18 cellular contexts compared by ENCODE assay signal in the genomic region with DNA sequence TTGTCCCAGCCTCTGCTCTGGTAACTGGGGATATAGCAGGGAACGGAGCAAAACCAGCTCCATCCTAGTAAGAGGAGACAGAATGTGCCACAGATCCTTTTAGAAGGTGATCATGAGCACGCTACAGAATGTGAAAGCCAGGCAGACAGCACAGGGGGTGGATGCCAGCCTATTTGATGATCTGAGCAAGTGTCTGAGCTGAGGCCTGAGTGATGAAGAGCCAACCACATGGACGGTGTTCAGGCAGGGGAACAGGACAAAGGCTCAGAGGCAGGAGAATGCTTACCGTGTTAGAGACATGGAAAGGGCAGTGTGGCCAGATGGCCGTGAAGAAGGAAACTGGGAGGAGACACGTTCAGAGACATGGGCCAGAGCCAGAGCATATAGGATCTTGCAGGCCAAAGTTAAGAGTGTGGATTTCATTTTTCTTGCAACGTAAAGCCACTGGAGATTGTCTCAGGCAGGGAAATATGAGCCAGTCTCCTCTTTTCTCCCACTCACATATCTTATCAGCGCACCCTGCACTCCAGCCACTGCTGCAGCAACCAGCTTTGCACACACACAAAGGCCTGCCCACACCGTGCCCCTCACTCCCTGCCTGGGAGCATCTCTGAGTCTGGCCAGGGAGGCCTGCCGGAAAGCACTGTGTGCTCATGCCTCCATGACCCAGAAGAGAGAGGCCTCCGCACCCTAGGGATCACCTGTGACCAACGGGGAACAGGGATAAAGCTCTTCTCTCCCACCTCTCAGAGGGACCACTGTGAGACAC. TPM values are rescaled to one million over a fixed set of nuclear protein-coding genes. Genes with fewer than 3 reads are reported as not detected.
DNase-seq lines count a peak whose midpoint lies in the region; ATAC-seq and TF ChIP-seq lines count a peak whose summit lies in the region.
"Had no signal": no experiment of that assay in that cellular context is flagged by ENCODE, and none has a peak within 500 bp of the region (broad histone marks: within the 10 kb centered on the region; RNA-seq: fewer than 3 reads in every experiment).

No MANE protein-coding gene starts in this region.

- intact Hi-C loops in CD14-positive monocyte (cut with micrococcal nuclease), result no loop called here

- DNase-seq in CD14-positive monocyte (ENCODE audit: low spot score), result no peak
- DNase-seq in G401 (ENCODE audit: low spot score), result peak; percentile 75
- DNase-seq in activated naive CD8-positive, alpha-beta T cell treated with anti-CD3 and anti-CD28 coated beads, Interleukin-2, amount 50 U/mL, for 24 hours, result no peak
- no peak for DNase-seq in immature natural killer cell
- DNase-seq in dedifferentiated amniotic fluid mesenchymal stem cell (ENCODE audit: extremely low spot score), result no peak
- DNase-seq in DMS79 (lab: John Stamatoyannopoulos, UW), result no peak
- DNase-seq: activated CD4-positive, CD25-positive, alpha-beta regulatory T cell; activated T-cell treated with anti-CD3 and anti-CD28 coated beads for 4 hours; esophagus squamous epithelium; glutamatergic neuron; KG1; NCI-H1092 treated with DMSO at 0.1 percent for 48 hours; NCI-H2171 treated with DMSO at 0.1 percent for 48 hours; psoas muscle; RPMI8226 had no signal

- H3K27me3 Mint-ChIP-seq in CD14-positive monocyte (ENCODE audit: low read depth in 3 of 3), result peaks cover 0 to 2% (median 2%) of the 10 kb centered on the region in 3 donors
- H3K27me3 Mint-ChIP-seq in activated naive CD8-positive, alpha-beta T cell treated with anti-CD3 and anti-CD28 coated beads, Interleukin-2, amount 50 U/mL, for 24 hours, result no peaks in the 10 kb centered on the region
- peaks cover under 1 to 3% (median 2%) of the 10 kb centered on the region in 3 donors for H3K27me3 Mint-ChIP-seq in immature natural killer cell (ENCODE audit: low read depth in 3 of 3)

- peaks cover 56 to 68% of the 10 kb centered on the region in 2 donors for H3K36me3 Mint-ChIP-seq in CD14-positive monocyte
- H3K36me3 Mint-ChIP-seq in activated naive CD8-positive, alpha-beta T cell treated with anti-CD3 and anti-CD28 coated beads, Interleukin-2, amount 50 U/mL, for 24 hours (ENCODE audit: low read depth), result peaks cover 22% of the 10 kb centered on the region
- peaks cover 4 to 11% (median 8%) of the 10 kb centered on the region in 3 donors for H3K36me3 Mint-ChIP-seq in immature natural killer cell

- H3K4me3 Mint-ChIP-seq in CD14-positive monocyte, result no peak overlapping the region
- H3K4me3 Mint-ChIP-seq in activated naive CD8-positive, alpha-beta T cell treated with anti-CD3 and anti-CD28 coated beads, Interleukin-2, amount 50 U/mL, for 24 hours, result no peak overlapping the region
- no peak overlapping the region for H3K4me3 Mint-ChIP-seq in immature natural killer cell

- no peak for TF ChIP-seq CTCF in CD14-positive monocyte (IDR thresholded peaks at IDR 0.05)

- H3K27ac Mint-ChIP-seq in CD14-positive monocyte, result peak overlapping the region in 5 of 7 donors; percentile 9 to 77 (median 41)
- peak overlapping the region; percentile 37 for H3K27ac Mint-ChIP-seq in activated naive CD8-positive, alpha-beta T cell treated with anti-CD3 and anti-CD28 coated beads, Interleukin-2, amount 50 U/mL, for 24 hours
- H3K27ac Mint-ChIP-seq in immature natural killer cell, result peak overlapping the region in 4 of 6 donors; percentile 7 to 82 (median 35)

- H3K9me3 Mint-ChIP-seq in CD14-positive monocyte (peaks cover 0 to 5% (median 0%) of the 10 kb centered on the region in 7 donors), immature natural killer cell (no peaks in the 10 kb centered on the region)
- no peaks in the 10 kb centered on the region for H3K9me3 Mint-ChIP-seq in activated naive CD8-positive, alpha-beta T cell treated with anti-CD3 and anti-CD28 coated beads, Interleukin-2, amount 50 U/mL, for 24 hours

- in situ Hi-C loops in G401 (cut with HindIII; ENCODE audit: low sequenced_read_pairs), result no loop called here

- ATAC-seq in activated naive CD8-positive, alpha-beta T cell treated with anti-CD3 and anti-CD28 coated beads, Interleukin-2, amount 50 U/mL, for 24 hours, result no peak
- ATAC-seq in GM19351 (IDR thresholded peaks at IDR 0.05; ENCODE audit: unreplicated experiment) (no peak), HG03521 (IDR thresholded peaks at IDR 0.05; ENCODE audit: unreplicated experiment) (no peak)
- ATAC-seq: psoas muscle had no signal

- H3K4me1 Mint-ChIP-seq in CD14-positive monocyte, result peaks cover 2% of the 10 kb centered on the region
- H3K4me1 Mint-ChIP-seq in activated naive CD8-positive, alpha-beta T cell treated with anti-CD3 and anti-CD28 coated beads, Interleukin-2, amount 50 U/mL, for 24 hours, result peaks cover 61% of the 10 kb centered on the region
- peaks cover 62 to 75% of the 10 kb centered on the region in 2 donors for H3K4me1 Mint-ChIP-seq in immature natural killer cell

RNA-seq across cellular contexts. Expression of gene RAB43, which starts 20.1 kb away (rescaled TPM):
- polyA plus RNA-seq in CD14-positive monocyte (1 to 10 TPM; 7.1 to 8.5 TPM), immature natural killer cell (10 to 100 TPM in 2 of 3 donors, 1 to 10 TPM in 1; 8.1 to 20.1 (median 12.5) TPM)
- 13.0 and 17.5 TPM in 2 replicates for total RNA-seq in G401 (2014; rRNA removed; shearing (Covaris generic))

RNA-seq across cellular contexts. Expression of gene GP9, which starts 41.0 kb away (rescaled TPM):
- polyA plus RNA-seq in CD14-positive monocyte (1 to 10 TPM in 1 of 2 donors, under 1 TPM in 1; 0.74 to 2.7 TPM), immature natural killer cell (10 to 100 TPM in 1 of 3 donors, 1 to 10 TPM in 1, not detected in 1; 1.2 to 12.8 TPM)
- not detected in 2 replicates for total RNA-seq in G401 (2014; rRNA removed; shearing (Covaris generic))
- total RNA-seq: esophagus squamous epithelium, psoas muscle, subcutaneous adipose tissue had no signal

RNA-seq across cellular contexts. Expression of gene ISY1, which starts 59.3 kb away (rescaled TPM):
- 10 to 100 TPM; 67.9 to 70.7 TPM for polyA plus RNA-seq in CD14-positive monocyte
- total RNA-seq in G401 (2014; rRNA removed; shearing (Covaris generic)), result 30.3 and 64.2 TPM in 2 replicates
- polyA plus RNA-seq in immature natural killer cell, result 100 to 1,000 TPM in 2 of 3 donors, 10 to 100 TPM in 1; 91.1 to 107 (median 103) TPM
